In the genomic region with DNA sequence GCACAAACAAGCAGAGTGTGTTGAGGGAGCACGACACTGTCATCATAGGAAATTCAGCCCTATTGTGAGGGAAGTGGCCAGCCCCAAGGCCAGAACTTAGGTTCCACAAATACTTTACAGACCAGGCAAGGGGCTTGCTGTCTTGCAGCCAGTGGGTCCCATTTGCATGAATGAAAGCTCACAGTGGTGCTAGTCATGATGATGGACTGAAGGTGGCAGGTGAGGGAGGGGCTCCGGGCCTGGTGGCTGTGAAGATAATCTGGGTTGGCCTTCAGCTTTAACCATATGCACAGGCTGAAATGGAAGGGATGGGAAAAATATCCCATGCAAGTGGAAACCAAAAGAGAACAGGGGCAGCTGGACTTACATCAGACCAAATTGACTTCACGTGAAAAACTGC, we compare ENCODE assay signal across 10 cellular contexts. TPM values are rescaled to one million over a fixed set of nuclear protein-coding genes. Genes with fewer than 3 reads are reported as not detected.
"Had no signal": no experiment of that assay in that cellular context is flagged by ENCODE, and none has a peak within 500 bp of the region (broad histone marks: within the 10 kb centered on the region; RNA-seq: fewer than 3 reads in every experiment).

No MANE protein-coding gene starts in this region.

- H3K9ac ChIP-seq: GM23248 had no signal

- H3K4me3 ChIP-seq: GM23248, GM23338, HAP-1 had no signal

- H3K27ac Mint-ChIP-seq: GM23338, HFFc6 had no signal

- H3K4me1 Mint-ChIP-seq: GM23338 had no signal

- H3K4me1 ChIP-seq: HAP-1 had no signal

- ATAC-seq: GM23338, HCT116 had no signal

- H2AFZ ChIP-seq: GM23248, GM23338 had no signal

- H3K36me3 ChIP-seq: HAP-1 had no signal

- H3K9me3 ChIP-seq: HAP-1 had no signal

- DNase-seq: GM23248, GOT3, H7, HCEC 1CT, HFFc6 had no signal

- H3K27ac ChIP-seq: GM23248 had no signal

- H3K4me2 ChIP-seq: GM23338 had no signal

- H3K4me3 Mint-ChIP-seq: GM23338, HFFc6 had no signal

RNA-seq across cellular contexts. Expression of a gene that starts 39.4 kb away (rescaled TPM):
- total RNA-seq: GM23248, GM23338, H1, H4, H7, HFFc6 had no signal
- polyA plus RNA-seq: GM23248 had no signal
